In the genomic region with DNA sequence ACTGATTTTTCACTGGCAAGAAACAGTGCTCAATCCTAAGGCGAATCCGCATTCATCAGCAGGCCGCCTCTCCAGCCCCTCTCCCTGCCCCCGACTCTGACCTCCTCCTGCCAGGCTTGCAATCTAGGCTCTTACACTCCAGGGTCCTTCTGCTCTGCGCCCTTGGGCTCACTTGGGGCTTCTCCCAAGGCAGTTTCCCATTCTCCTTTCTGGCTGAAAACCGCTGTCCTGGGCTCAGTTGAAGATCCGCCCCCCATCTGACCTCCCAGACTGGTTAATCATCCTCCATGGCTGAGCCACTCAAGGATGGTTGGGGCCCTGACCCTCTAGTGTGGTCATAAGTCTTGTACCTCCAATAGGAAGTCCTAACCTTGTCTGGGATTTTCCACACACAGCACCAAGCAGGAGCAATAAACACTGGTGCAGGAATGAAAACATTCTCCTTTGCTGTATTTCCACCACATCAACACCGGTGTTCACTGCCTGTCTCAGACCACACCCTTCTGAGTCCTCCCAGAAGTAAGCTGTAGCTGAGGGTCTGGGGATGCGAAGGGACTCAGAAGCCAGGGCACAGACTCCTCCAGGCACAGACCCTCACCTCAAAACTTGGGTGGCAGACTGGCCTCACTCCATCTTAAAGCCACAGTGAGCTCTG, we compare ENCODE assay signal across 16 cellular contexts. TPM values are rescaled to one million over a fixed set of nuclear protein-coding genes. Genes with fewer than 3 reads are reported as not detected.
DNase-seq lines count a peak whose midpoint lies in the region; ATAC-seq, FAIRE-seq and TF ChIP-seq lines count a peak whose summit lies in the region.
"Had no signal": no experiment of that assay in that cellular context is flagged by ENCODE, and none has a peak within 500 bp of the region (broad histone marks: within the 10 kb centered on the region; RNA-seq: fewer than 3 reads in every experiment).

No MANE protein-coding gene starts in this region.

- H3K4me3 ChIP-seq in pancreas = no peak overlapping the region
- H3K4me3 ChIP-seq: left lung had no signal

- peaks cover 1% of the 10 kb centered on the region for H3K36me3 Mint-ChIP-seq in progenitor cell of endocrine pancreas (ENCODE audit: insufficient read depth)

- no peaks in the 10 kb centered on the region for H3K27me3 Mint-ChIP-seq in progenitor cell of endocrine pancreas
- H3K27me3 Mint-ChIP-seq: effector memory CD8-positive, alpha-beta T cell had no signal

- H3K27ac Mint-ChIP-seq in progenitor cell of endocrine pancreas = peak overlapping the region; percentile 82
- H3K27ac Mint-ChIP-seq: activated CD4-positive, alpha-beta T cell treated with anti-CD3 and anti-CD28 coated beads, Interleukin-2, amount 10 ng/mL, durations not matched to agents 24 days and 14 days; activated T-helper 1 cell treated with anti-CD3 and anti-CD28 coated beads, Interleukin-12 subunit alpha, Interleukin-12 subunit beta, Interleukin-2, Interleukin-4 antibody, amounts not matched to agents 30 ng/mL and 10 ng/mL and 1 ng/mL, durations not matched to agents 14 hours and 24 hours and 36 hours; effector memory CD8-positive, alpha-beta T cell had no signal

- no peaks in the 10 kb centered on the region for H3K9me3 ChIP-seq in pancreas
- H3K9me3 ChIP-seq: left lung had no signal

- ATAC-seq in pancreas (no peak), GM18517 (IDR thresholded peaks at IDR 0.05; ENCODE audit: unreplicated experiment) (no peak)
- ATAC-seq: effector memory CD8-positive, alpha-beta T cell; left lung had no signal

- peaks cover 0 to 20% (median 12%) of the 10 kb centered on the region in 3 donors for H3K4me1 ChIP-seq in pancreas

- no peak overlapping the region for H3K4me3 Mint-ChIP-seq in progenitor cell of endocrine pancreas (ENCODE audit: low read depth)
- H3K4me3 Mint-ChIP-seq: activated CD4-positive, alpha-beta T cell treated with anti-CD3 and anti-CD28 coated beads, Interleukin-2, amount 10 ng/mL, durations not matched to agents 24 days and 14 days; activated T-helper 1 cell treated with anti-CD3 and anti-CD28 coated beads, Interleukin-12 subunit alpha, Interleukin-12 subunit beta, Interleukin-2, Interleukin-4 antibody, amounts not matched to agents 30 ng/mL and 10 ng/mL and 1 ng/mL, durations not matched to agents 14 hours and 24 hours and 36 hours; effector memory CD8-positive, alpha-beta T cell had no signal

- intact Hi-C loops in pancreas (cut with DNase I) = no loop called here

- TF ChIP-seq CTCF in progenitor cell of endocrine pancreas (IDR thresholded peaks at IDR 0.05; ENCODE audit: unreplicated experiment) (no peak), pancreas (IDR thresholded peaks at IDR 0.05) (no peak)

- no peaks in the 10 kb centered on the region for H3K36me3 ChIP-seq in pancreas
- H3K36me3 ChIP-seq: left lung had no signal

- 93 to 95% methylated on average over 9 of the region's 9 CpGs for whole genome bisulfite sequencing in pancreas, 2 donors

- H3K9me3 Mint-ChIP-seq in progenitor cell of endocrine pancreas (ENCODE audit: low read depth) = no peaks in the 10 kb centered on the region
- H3K9me3 Mint-ChIP-seq: activated CD4-positive, alpha-beta T cell treated with anti-CD3 and anti-CD28 coated beads, Interleukin-2, amount 10 ng/mL, durations not matched to agents 24 days and 14 days; activated T-helper 1 cell treated with anti-CD3 and anti-CD28 coated beads, Interleukin-12 subunit alpha, Interleukin-12 subunit beta, Interleukin-2, Interleukin-4 antibody, amounts not matched to agents 30 ng/mL and 10 ng/mL and 1 ng/mL, durations not matched to agents 14 hours and 24 hours and 36 hours had no signal

- in situ Hi-C loops in Caki2 (cut with HindIII; ENCODE audit: low pct_unique_long_range_greater_than_20kb, low sequenced_read_pairs) = no loop called here

- H3K27me3 ChIP-seq in pancreas = no peaks in the 10 kb centered on the region

- H3K27ac ChIP-seq in pancreas = no peak overlapping the region
- H3K27ac ChIP-seq: left lung had no signal

- H3K4me1 Mint-ChIP-seq in progenitor cell of endocrine pancreas (ENCODE audit: low read depth) = peaks cover 49% of the 10 kb centered on the region
- H3K4me1 Mint-ChIP-seq: activated CD4-positive, alpha-beta T cell treated with anti-CD3 and anti-CD28 coated beads, Interleukin-2, amount 10 ng/mL, durations not matched to agents 24 days and 14 days had no signal

- DNase-seq in Caki2 (ENCODE audit: low read depth) (peak; percentile 95), RPMI7951 (ENCODE audit: low read depth) (peak; percentile 88), iris pigment epithelial cell (ENCODE audit: low read depth) (peak; percentile 81), progenitor cell of endocrine pancreas (ENCODE audit: low spot score, unreplicated experiment) (no peak), AML-193 (lab: John Stamatoyannopoulos, UW) (no peak), pancreas (no peak), dermis blood vessel endothelial cell (no peak)
- DNase-seq: activated CD4-positive, alpha-beta T cell treated with anti-CD3 and anti-CD28 coated beads, Interleukin-2, amount 10 ng/mL, durations not matched to agents 24 days and 14 days; effector memory CD8-positive, alpha-beta T cell; NCI-H2171; OCI-M1; T-helper 2 cell had no signal

- FAIRE-seq in pancreas (lab: Jason Lieb, UNC) = no peak
- FAIRE-seq: GM12892 had no signal

RNA-seq across cellular contexts. Expression of a gene that starts 42.4 kb away (rescaled TPM):
- total RNA-seq in Caki2 (2014; rRNA removed; shearing (Covaris generic); ENCODE audit: low replicate concordance) = 47.7 and 50.5 TPM in 2 replicates
- 147 and 149 TPM in 2 replicates for total RNA-seq in RPMI7951 (2014; rRNA removed; shearing (Covaris generic))
- total RNA-seq in progenitor cell of endocrine pancreas (117 and 120 TPM in 2 replicates), pancreas (100 to 1,000 TPM in 2 of 6 donors, 10 to 100 TPM in 4; 84.0 to 125 (median 97.5) TPM), dermis blood vessel endothelial cell (11.7 and 13.6 TPM in 2 replicates)
- polyA plus RNA-seq in pancreas = 10 to 100 TPM; 28.0 to 37.5 TPM

Comparison
In these comparisons a context has a peak if more than half of its experiments do, and no peak if none do; other contexts are left out.
1. DNase-seq: peak in Caki2 (single experiment), RPMI7951 (single experiment) and iris pigment epithelial cell (single experiment); none in progenitor cell of endocrine pancreas (single experiment), AML-193 (0 of 2), pancreas (0 of 6) and dermis blood vessel endothelial cell (single experiment).